In the genomic region with DNA sequence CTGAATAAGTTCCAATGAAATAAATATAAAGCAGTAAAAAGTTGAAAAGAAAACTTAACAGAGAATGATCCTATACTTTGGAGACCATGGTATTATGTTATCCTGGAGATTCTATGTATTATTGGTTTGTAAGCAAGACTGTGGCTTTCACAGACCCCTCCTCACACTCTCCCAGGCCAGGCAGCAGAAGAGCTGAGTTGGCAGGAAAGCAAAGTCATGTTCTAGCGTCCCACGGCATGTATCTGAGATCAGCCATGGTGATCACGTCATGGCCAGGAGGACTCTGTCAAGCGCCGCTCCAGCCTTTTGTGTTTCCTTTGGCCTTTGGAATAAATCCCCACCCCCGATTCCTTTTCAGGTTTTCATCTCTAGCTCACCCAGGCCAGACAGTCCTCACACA, we compare ENCODE assay signal across 9 cellular contexts. TPM values are rescaled to one million over a fixed set of nuclear protein-coding genes. Genes with fewer than 3 reads are reported as not detected.
"Had no signal": no experiment of that assay in that cellular context is flagged by ENCODE, and none has a peak within 500 bp of the region (broad histone marks: within the 10 kb centered on the region; RNA-seq: fewer than 3 reads in every experiment).

No MANE protein-coding gene starts in this region.

- H3K4me3 ChIP-seq: GM12878 had no signal

- FAIRE-seq: G401.6, GM12878, GM12891, GM12892, GM18507, GM19239 had no signal

- DNase-seq: GDM1, GF-D8 had no signal

- ATAC-seq: GM12878 had no signal

RNA-seq across cellular contexts. Expression of a gene that starts 39.0 kb away (rescaled TPM):
- total RNA-seq: G401, GM12878 had no signal
- polyA plus RNA-seq: GM12878 had no signal
